In the genomic region with DNA sequence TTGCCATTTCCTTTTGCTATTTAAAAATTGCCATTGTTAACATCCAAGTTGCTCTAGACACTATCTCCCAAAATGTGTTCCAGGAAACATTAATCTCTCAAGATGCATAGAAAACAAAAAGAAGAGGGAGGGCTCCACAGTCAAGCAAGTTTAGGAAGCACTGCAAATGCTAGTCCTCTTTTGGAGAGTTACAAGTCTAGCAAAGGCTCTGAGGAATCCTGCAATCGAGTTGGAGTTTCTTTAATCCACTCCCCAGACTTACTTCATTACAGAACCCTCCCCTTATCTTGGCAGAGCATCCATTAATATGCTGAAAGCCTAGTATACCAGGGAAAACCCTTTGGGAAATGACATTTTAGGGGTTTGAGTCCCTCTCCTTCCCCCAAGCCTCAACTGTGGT, we compare ENCODE assay signal across 2 cellular contexts.
A peak's percentile ranks its signal among the peaks of the same experiment; 100 is the strongest.
TF ChIP-seq lines count a peak whose summit lies in the region.

No MANE protein-coding gene starts in this region.

TF ChIP-seq in IMR-90, 13 proteins besides CTCF, POLR2A, EP300 and RAD21:
- TF ChIP-seq CHD1 (IDR thresholded peaks at IDR 0.05; ENCODE audit: low read depth, low read length): no peak
- TF ChIP-seq CEBPB (IDR thresholded peaks at IDR 0.05; ENCODE audit: low read depth, low read length): no peak
- no peak for TF ChIP-seq RFX5 (IDR thresholded peaks at IDR 0.05; ENCODE audit: low read depth, low read length)
- TF ChIP-seq MXI1 (IDR thresholded peaks at IDR 0.05; ENCODE audit: borderline replicate concordance, low read depth, low read length): no peak
- TF ChIP-seq, protein P1, sequence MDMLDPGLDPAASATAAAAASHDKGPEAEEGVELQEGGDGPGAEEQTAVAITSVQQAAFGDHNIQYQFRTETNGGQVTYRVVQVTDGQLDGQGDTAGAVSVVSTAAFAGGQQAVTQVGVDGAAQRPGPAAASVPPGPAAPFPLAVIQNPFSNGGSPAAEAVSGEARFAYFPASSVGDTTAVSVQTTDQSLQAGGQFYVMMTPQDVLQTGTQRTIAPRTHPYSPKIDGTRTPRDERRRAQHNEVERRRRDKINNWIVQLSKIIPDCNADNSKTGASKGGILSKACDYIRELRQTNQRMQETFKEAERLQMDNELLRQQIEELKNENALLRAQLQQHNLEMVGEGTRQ (IDR thresholded peaks at IDR 0.05; ENCODE audit: low read depth, low read length): no peak
- no peak for TF ChIP-seq MAZ (IDR thresholded peaks at IDR 0.05; ENCODE audit: borderline replicate concordance, low read depth, low read length)
- no peak for TF ChIP-seq NFE2L2 (IDR thresholded peaks at IDR 0.05; ENCODE audit: low read depth, low read length)
- TF ChIP-seq, protein P2, sequence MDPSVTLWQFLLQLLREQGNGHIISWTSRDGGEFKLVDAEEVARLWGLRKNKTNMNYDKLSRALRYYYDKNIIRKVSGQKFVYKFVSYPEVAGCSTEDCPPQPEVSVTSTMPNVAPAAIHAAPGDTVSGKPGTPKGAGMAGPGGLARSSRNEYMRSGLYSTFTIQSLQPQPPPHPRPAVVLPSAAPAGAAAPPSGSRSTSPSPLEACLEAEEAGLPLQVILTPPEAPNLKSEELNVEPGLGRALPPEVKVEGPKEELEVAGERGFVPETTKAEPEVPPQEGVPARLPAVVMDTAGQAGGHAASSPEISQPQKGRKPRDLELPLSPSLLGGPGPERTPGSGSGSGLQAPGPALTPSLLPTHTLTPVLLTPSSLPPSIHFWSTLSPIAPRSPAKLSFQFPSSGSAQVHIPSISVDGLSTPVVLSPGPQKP (IDR thresholded peaks at IDR 0.05; ENCODE audit: borderline replicate concordance, low read depth, low read length): no peak
- no peak for TF ChIP-seq FOS (IDR thresholded peaks at IDR 0.05; ENCODE audit: low read depth, low read length)
- no peak for TF ChIP-seq MAFK (IDR thresholded peaks at IDR 0.05; ENCODE audit: low read depth, low read length)
- no peak for TF ChIP-seq RCOR1 (IDR thresholded peaks at IDR 0.05; ENCODE audit: insufficient replicate concordance, low read length)
- no peak for TF ChIP-seq BHLHE40 (IDR thresholded peaks at IDR 0.05; ENCODE audit: low read depth, low read length)
- TF ChIP-seq SMC3 (IDR thresholded peaks at IDR 0.05; ENCODE audit: low read depth, low read length): no peak
TF ChIP-seq in IMR-90: peak in this region for 0.

TF ChIP-seq in K562, 482 proteins besides CTCF, POLR2A, EP300 and RAD21:
- peak; percentile 27 for TF ChIP-seq MEIS2 (IDR thresholded peaks at IDR 0.05; ENCODE audit: partially characterized antibody)
- TF ChIP-seq GATAD2B (IDR thresholded peaks at IDR 0.05; ENCODE audit: borderline replicate concordance): no peak
- no peak for TF ChIP-seq ZNF75A (CRISPR knock-in tag; IDR thresholded peaks at IDR 0.05)
- TF ChIP-seq, protein P3, sequence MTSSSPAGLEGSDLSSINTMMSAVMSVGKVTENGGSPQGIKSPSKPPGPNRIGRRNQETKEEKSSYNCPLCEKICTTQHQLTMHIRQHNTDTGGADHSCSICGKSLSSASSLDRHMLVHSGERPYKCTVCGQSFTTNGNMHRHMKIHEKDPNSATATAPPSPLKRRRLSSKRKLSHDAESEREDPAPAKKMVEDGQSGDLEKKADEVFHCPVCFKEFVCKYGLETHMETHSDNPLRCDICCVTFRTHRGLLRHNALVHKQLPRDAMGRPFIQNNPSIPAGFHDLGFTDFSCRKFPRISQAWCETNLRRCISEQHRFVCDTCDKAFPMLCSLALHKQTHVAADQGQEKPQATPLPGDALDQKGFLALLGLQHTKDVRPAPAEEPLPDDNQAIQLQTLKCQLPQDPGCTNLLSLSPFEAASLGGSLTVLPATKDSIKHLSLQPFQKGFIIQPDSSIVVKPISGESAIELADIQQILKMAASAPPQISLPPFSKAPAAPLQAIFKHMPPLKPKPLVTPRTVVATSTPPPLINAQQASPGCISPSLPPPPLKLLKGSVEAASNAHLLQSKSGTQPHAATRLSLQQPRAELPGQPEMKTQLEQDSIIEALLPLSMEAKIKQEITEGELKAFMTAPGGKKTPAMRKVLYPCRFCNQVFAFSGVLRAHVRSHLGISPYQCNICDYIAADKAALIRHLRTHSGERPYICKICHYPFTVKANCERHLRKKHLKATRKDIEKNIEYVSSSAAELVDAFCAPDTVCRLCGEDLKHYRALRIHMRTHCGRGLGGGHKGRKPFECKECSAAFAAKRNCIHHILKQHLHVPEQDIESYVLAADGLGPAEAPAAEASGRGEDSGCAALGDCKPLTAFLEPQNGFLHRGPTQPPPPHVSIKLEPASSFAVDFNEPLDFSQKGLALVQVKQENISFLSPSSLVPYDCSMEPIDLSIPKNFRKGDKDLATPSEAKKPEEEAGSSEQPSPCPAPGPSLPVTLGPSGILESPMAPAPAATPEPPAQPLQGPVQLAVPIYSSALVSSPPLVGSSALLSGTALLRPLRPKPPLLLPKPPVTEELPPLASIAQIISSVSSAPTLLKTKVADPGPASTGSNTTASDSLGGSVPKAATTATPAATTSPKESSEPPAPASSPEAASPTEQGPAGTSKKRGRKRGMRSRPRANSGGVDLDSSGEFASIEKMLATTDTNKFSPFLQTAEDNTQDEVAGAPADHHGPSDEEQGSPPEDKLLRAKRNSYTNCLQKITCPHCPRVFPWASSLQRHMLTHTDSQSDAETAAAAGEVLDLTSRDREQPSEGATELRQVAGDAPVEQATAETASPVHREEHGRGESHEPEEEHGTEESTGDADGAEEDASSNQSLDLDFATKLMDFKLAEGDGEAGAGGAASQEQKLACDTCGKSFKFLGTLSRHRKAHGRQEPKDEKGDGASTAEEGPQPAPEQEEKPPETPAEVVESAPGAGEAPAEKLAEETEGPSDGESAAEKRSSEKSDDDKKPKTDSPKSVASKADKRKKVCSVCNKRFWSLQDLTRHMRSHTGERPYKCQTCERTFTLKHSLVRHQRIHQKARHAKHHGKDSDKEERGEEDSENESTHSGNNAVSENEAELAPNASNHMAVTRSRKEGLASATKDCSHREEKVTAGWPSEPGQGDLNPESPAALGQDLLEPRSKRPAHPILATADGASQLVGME (CRISPR knock-in tag; IDR thresholded peaks at IDR 0.05): no peak
- no peak for TF ChIP-seq POLR2G (IDR thresholded peaks at IDR 0.05; ENCODE audit: low read depth, low read length)
- TF ChIP-seq ZNF76 (CRISPR knock-in tag; IDR thresholded peaks at IDR 0.05; ENCODE audit: borderline replicate concordance): no peak
- TF ChIP-seq ZNF146 (CRISPR knock-in tag; IDR thresholded peaks at IDR 0.05; ENCODE audit: unreplicated experiment): no peak
- TF ChIP-seq C11orf30 (IDR thresholded peaks at IDR 0.05; ENCODE audit: low read depth): no peak
- no peak for TF ChIP-seq DACH1 (IDR thresholded peaks at IDR 0.05; ENCODE audit: partially characterized antibody)
- TF ChIP-seq, protein P4, sequence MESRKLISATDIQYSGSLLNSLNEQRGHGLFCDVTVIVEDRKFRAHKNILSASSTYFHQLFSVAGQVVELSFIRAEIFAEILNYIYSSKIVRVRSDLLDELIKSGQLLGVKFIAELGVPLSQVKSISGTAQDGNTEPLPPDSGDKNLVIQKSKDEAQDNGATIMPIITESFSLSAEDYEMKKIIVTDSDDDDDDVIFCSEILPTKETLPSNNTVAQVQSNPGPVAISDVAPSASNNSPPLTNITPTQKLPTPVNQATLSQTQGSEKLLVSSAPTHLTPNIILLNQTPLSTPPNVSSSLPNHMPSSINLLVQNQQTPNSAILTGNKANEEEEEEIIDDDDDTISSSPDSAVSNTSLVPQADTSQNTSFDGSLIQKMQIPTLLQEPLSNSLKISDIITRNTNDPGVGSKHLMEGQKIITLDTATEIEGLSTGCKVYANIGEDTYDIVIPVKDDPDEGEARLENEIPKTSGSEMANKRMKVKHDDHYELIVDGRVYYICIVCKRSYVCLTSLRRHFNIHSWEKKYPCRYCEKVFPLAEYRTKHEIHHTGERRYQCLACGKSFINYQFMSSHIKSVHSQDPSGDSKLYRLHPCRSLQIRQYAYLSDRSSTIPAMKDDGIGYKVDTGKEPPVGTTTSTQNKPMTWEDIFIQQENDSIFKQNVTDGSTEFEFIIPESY (CRISPR knock-in tag; IDR thresholded peaks at IDR 0.05): no peak
- TF ChIP-seq, protein P5, sequence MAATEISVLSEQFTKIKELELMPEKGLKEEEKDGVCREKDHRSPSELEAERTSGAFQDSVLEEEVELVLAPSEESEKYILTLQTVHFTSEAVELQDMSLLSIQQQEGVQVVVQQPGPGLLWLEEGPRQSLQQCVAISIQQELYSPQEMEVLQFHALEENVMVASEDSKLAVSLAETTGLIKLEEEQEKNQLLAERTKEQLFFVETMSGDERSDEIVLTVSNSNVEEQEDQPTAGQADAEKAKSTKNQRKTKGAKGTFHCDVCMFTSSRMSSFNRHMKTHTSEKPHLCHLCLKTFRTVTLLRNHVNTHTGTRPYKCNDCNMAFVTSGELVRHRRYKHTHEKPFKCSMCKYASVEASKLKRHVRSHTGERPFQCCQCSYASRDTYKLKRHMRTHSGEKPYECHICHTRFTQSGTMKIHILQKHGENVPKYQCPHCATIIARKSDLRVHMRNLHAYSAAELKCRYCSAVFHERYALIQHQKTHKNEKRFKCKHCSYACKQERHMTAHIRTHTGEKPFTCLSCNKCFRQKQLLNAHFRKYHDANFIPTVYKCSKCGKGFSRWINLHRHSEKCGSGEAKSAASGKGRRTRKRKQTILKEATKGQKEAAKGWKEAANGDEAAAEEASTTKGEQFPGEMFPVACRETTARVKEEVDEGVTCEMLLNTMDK (IDR thresholded peaks at IDR 0.05; ENCODE audit: borderline replicate concordance, insufficient read depth, low read depth, low read length, poor library complexity, severe bottlenecking): no peak
- TF ChIP-seq, protein P6, sequence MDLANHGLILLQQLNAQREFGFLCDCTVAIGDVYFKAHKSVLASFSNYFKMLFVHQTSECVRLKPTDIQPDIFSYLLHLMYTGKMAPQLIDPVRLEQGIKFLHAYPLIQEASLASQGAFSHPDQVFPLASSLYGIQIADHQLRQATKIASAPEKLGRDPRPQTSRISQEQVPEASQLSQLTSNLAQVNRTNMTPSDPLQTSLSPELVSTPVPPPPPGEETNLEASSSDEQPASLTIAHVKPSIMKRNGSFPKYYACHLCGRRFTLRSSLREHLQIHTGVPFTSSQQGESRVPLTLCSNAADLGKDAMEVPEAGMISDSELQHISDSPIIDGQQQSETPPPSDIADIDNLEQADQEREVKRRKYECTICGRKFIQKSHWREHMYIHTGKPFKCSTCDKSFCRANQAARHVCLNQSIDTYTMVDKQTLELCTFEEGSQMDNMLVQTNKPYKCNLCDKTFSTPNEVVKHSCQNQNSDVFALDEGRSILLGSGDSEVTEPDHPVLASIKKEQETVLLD (IDR thresholded peaks at IDR 0.05): no peak
- TF ChIP-seq FOSL1 (tag; conservative IDR thresholded peaks at IDR 0.05): no peak
- TF ChIP-seq RFX5 (IDR thresholded peaks at IDR 0.05; ENCODE audit: low read depth, low read length): no peak
- peak; percentile 91 for TF ChIP-seq ZNF239 (CRISPR knock-in tag; IDR thresholded peaks at IDR 0.05)
